Comparison of ENCODE assay signal across 9 cellular contexts in the genomic region with DNA sequence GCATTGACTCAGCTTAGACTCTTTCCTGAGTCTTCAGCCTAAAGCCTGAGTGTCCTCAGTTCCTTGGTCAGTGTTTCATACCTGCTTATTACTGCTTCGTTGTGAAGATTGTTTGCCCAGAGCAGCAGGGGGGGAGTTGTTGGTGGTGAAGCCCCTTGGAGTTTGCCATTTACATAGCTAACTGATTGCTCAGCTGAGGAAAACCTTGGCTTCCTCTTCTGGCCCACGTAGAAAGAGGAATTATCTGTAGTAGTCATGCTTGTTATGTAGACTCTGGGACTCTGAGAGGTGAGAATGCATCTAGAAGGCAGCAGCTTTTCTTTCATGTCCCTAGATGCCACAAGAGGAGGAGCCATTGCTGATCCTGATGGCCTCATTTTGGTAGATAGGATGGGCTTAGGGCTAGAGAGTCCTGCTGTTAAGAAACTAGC.
DNase-seq lines count a peak whose midpoint lies in the region; ATAC-seq and TF ChIP-seq lines count a peak whose summit lies in the region.
"Had no signal": no experiment of that assay in that cellular context is flagged by ENCODE, and none has a peak within 500 bp of the region (broad histone marks: within the 10 kb centered on the region; RNA-seq: fewer than 3 reads in every experiment).

No MANE protein-coding gene starts in this region.

- H2BK20ac ChIP-seq in IMR-90 (ENCODE audit: low read depth, low read length) = peak overlapping the region; percentile 69; the same call in 1 of the 2 replicates

- no peak for TF ChIP-seq POLR2A in IMR-90 (IDR thresholded peaks at IDR 0.05; ENCODE audit: low read depth, low read length)

- H3K4me1 Mint-ChIP-seq in CD8-positive, alpha-beta memory T cell = peaks cover 10 to 19% (median 11%) of the 10 kb centered on the region in 3 donors
- peaks cover 65% of the 10 kb centered on the region for H3K4me1 Mint-ChIP-seq in WTC11
- H3K4me1 Mint-ChIP-seq in immature natural killer cell = peaks cover 71 to 79% of the 10 kb centered on the region in 2 donors

- POLR2A ChIA-PET in CD8-positive, alpha-beta memory T cell (lab: Charles Lee) = no interaction called here
- POLR2A ChIA-PET in IMR-90 (lab: Charles Lee; ENCODE audit: unreplicated experiment) (no interaction called here), WTC11 (lab: Charles Lee) (no interaction called here)

- intact Hi-C loops in IMR-90 (cut with micrococcal nuclease) = no loop called here

- H4K5ac ChIP-seq in IMR-90 (ENCODE audit: low read depth, low read length) = peak overlapping the region; percentile 65; the same call in 1 of the 2 replicates

- no peak overlapping the region for H3K4me3 ChIP-seq in CD8-positive, alpha-beta memory T cell (ENCODE audit: low read length)
- H3K4me3 ChIP-seq in IMR-90 (ENCODE audit: insufficient read depth, low read depth, low read length) = no peak overlapping the region
- H3K4me3 ChIP-seq: GM12878 had no signal

- no peaks in the 10 kb centered on the region for H3K9me1 ChIP-seq in IMR-90 (ENCODE audit: insufficient read depth, low read length)

- H3K4me1 ChIP-seq in CD8-positive, alpha-beta memory T cell (ENCODE audit: insufficient read depth, low read length) = no peaks in the 10 kb centered on the region
- H3K4me1 ChIP-seq in IMR-90 (ENCODE audit: control insufficient read depth, insufficient read depth, low read length) = peaks cover 10% of the 10 kb centered on the region

- H4K8ac ChIP-seq in IMR-90 (ENCODE audit: low read depth in 2 of 2, low read length in 2 of 2) = peak overlapping the region in 1 of 2 experiments; percentile 73; a peak in 2 of 4 replicates

- no peak for TF ChIP-seq RAD21 in IMR-90 (IDR thresholded peaks at IDR 0.05; ENCODE audit: low read length)

- H3K23ac ChIP-seq in IMR-90 (ENCODE audit: low read depth, low read length) = peak overlapping the region; percentile 78; the same call in 1 of the 2 replicates

- no peaks in the 10 kb centered on the region for H3K9me3 ChIP-seq in CD8-positive, alpha-beta memory T cell (ENCODE audit: low read length)
- no peaks in the 10 kb centered on the region for H3K9me3 ChIP-seq in IMR-90 (ENCODE audit: control insufficient read depth, insufficient read depth, low read length)

- H2BK5ac ChIP-seq in IMR-90 (ENCODE audit: low read depth, low read length, poor library complexity, severe bottlenecking) = peak overlapping the region; percentile 91

- H3K9ac ChIP-seq in IMR-90 (ENCODE audit: low read depth, low read length) = no peak overlapping the region

- H3K27me3 ChIP-seq in CD8-positive, alpha-beta memory T cell (ENCODE audit: insufficient read depth, low read length, poor library complexity, severe bottlenecking) = no peaks in the 10 kb centered on the region
- no peaks in the 10 kb centered on the region for H3K27me3 ChIP-seq in IMR-90 (ENCODE audit: control insufficient read depth, insufficient read depth, low read length)

- no peaks in the 10 kb centered on the region for H3K36me3 ChIP-seq in CD8-positive, alpha-beta memory T cell (ENCODE audit: insufficient read depth, low read length)
- H3K36me3 ChIP-seq in IMR-90 (ENCODE audit: control insufficient read depth, insufficient read depth, low read length) = no peaks in the 10 kb centered on the region

- H3K4me2 ChIP-seq in IMR-90 (ENCODE audit: low read depth, low read length) = peak overlapping the region; percentile 81

- H4K91ac ChIP-seq in IMR-90 (ENCODE audit: insufficient read depth, low read depth, low read length) = no peak overlapping the region; the same call in 1 of the 2 replicates

- H3K4me3 Mint-ChIP-seq in CD8-positive, alpha-beta memory T cell = peak overlapping the region in 1 of 7 donors; percentile 30
- peak overlapping the region; percentile 44 for H3K4me3 Mint-ChIP-seq in WTC11
- peak overlapping the region; percentile 31 to 71 (median 56) for H3K4me3 Mint-ChIP-seq in immature natural killer cell

- peak overlapping the region; percentile 74 for H2BK120ac ChIP-seq in IMR-90 (ENCODE audit: low read depth, low read length)

- H4K20me1 ChIP-seq in IMR-90 (ENCODE audit: insufficient read depth, low read length) = no peaks in the 10 kb centered on the region

- H2AFZ ChIP-seq in IMR-90 (replicated peaks; ENCODE audit: low read length, poor library complexity) = no peak overlapping the region

- peak overlapping the region; percentile 81 for H3K18ac ChIP-seq in IMR-90 (ENCODE audit: low read depth, low read length)

- peaks cover 5 to 19% of the 10 kb centered on the region in 2 experiments; a peak in 2 of 4 replicates for H3K79me1 ChIP-seq in IMR-90 (ENCODE audit: low read depth in 1 of 2, low read length in 2 of 2)

- no peak overlapping the region; the same call in 2 of the 3 replicates for H2BK15ac ChIP-seq in IMR-90 (ENCODE audit: low read depth, low read length)

- ATAC-seq in IMR-90 (ENCODE audit: low read depth) = peak; percentile 88
- ATAC-seq in WTC11 = peak; percentile 84
- no peak for ATAC-seq in GM18909 (IDR thresholded peaks at IDR 0.05; ENCODE audit: poor library complexity, unreplicated experiment)
- ATAC-seq: GM12878 had no signal

- WGBS in IMR-90 (ENCODE audit: extremely low coverage in 2 of 2, insufficient read length in 1 of 2), 2 experiments = no CpG with 5 or more reads among the region's 2 CpGs

- no peak overlapping the region for H2AK9ac ChIP-seq in IMR-90 (replicated peaks; ENCODE audit: low read depth, low read length, poor library complexity)

- peak overlapping the region; percentile 80 for H3K4ac ChIP-seq in IMR-90 (ENCODE audit: low read depth, low read length)

- H3K36me3 Mint-ChIP-seq in CD8-positive, alpha-beta memory T cell = no peaks in the 10 kb centered on the region
- no peaks in the 10 kb centered on the region for H3K36me3 Mint-ChIP-seq in WTC11
- no peaks in the 10 kb centered on the region for H3K36me3 Mint-ChIP-seq in immature natural killer cell

- DNase-seq in CD8-positive, alpha-beta memory T cell = no peak
- peak; percentile 96 for DNase-seq in IMR-90
- DNase-seq in WTC11 (ENCODE audit: low spot score) = peak; percentile 25
- DNase-seq in immature natural killer cell = no peak
- no peak for DNase-seq in middle frontal gyrus (ENCODE audit: extremely low spot score, low spot score)
- DNase-seq in stimulated activated CD4-positive, alpha-beta T cell treated with anti-CD3 and anti-CD28 coated beads, Interleukin-4, amount 100 ng/mL, for 4 hours = no peak
- DNase-seq in epidermal melanocyte (ENCODE audit: insufficient read length, low spot score) = no peak

- H3K56ac ChIP-seq in IMR-90 (ENCODE audit: extremely low read depth, insufficient read depth, low read length) = no peak overlapping the region; the same call in 1 of the 2 replicates

- no peaks in the 10 kb centered on the region for H3K9me3 Mint-ChIP-seq in CD8-positive, alpha-beta memory T cell
- H3K9me3 Mint-ChIP-seq in WTC11 (no peaks in the 10 kb centered on the region), immature natural killer cell (no peaks in the 10 kb centered on the region)

- dilution Hi-C loops in IMR-90 (cut with HindIII; ENCODE audit: low sequenced_read_pairs, unreplicated experiment) = no loop called here

- H3K14ac ChIP-seq in IMR-90 (replicated peaks; ENCODE audit: low read depth, low read length) = no peak overlapping the region

- H3K27me3 Mint-ChIP-seq in CD8-positive, alpha-beta memory T cell = no peaks in the 10 kb centered on the region
- H3K27me3 Mint-ChIP-seq in WTC11 (ENCODE audit: low read depth) (no peaks in the 10 kb centered on the region), immature natural killer cell (ENCODE audit: low read depth in 3 of 3) (no peaks in the 10 kb centered on the region)

- 0 out of 2 replicates have a peak overlapping the region, but pooled peaks have one; percentile 41 for H2AK5ac ChIP-seq in IMR-90 (ENCODE audit: low read depth, low read length)

- in situ Hi-C loops in IMR-90 (cut with MboI; ENCODE audit: low sequenced_read_pairs) = no loop called here

- CTCF ChIA-PET in CD8-positive, alpha-beta memory T cell (lab: Charles Lee) = no interaction called here
- CTCF ChIA-PET in IMR-90 (lab: Yijun Ruan, JAX) = interaction anchor here (0.6 to 0.9 kb wide), 2 partner anchors 25 to 50 kb away, joined by 4 to 5 read pairs; no protein-coding TSS in a partner anchor
- CTCF ChIA-PET in WTC11 (lab: Charles Lee) = no interaction called here

- TF ChIP-seq CTCF in IMR-90 (conservative IDR thresholded peaks at IDR 0.05; ENCODE audit: low read depth, low read length) (no peak), WTC11 (IDR thresholded peaks at IDR 0.05) (no peak)

- H3K27ac ChIP-seq in CD8-positive, alpha-beta memory T cell (ENCODE audit: low read depth, low read length) = peak overlapping the region; percentile 25
- H3K27ac ChIP-seq in IMR-90 (ENCODE audit: insufficient read depth, low read length) = peak overlapping the region; percentile 71; the same call in 1 of the 2 replicates

- peak overlapping the region in 6 of 8 donors; percentile 10 to 95 (median 58) for H3K27ac Mint-ChIP-seq in CD8-positive, alpha-beta memory T cell
- peak overlapping the region; percentile 98 for H3K27ac Mint-ChIP-seq in WTC11
- H3K27ac Mint-ChIP-seq in immature natural killer cell = peak overlapping the region; percentile 56 to 88 (median 66)

- BruUV-seq in IMR-90 (replicated peaks; lab: Mats Ljungman, UMichigan) = no TSS peak

TF ChIP-seq in IMR-90, 13 proteins besides CTCF, POLR2A, EP300 and RAD21 (continues in another document):
- TF ChIP-seq, protein P1, sequence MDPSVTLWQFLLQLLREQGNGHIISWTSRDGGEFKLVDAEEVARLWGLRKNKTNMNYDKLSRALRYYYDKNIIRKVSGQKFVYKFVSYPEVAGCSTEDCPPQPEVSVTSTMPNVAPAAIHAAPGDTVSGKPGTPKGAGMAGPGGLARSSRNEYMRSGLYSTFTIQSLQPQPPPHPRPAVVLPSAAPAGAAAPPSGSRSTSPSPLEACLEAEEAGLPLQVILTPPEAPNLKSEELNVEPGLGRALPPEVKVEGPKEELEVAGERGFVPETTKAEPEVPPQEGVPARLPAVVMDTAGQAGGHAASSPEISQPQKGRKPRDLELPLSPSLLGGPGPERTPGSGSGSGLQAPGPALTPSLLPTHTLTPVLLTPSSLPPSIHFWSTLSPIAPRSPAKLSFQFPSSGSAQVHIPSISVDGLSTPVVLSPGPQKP (IDR thresholded peaks at IDR 0.05; ENCODE audit: borderline replicate concordance, low read depth, low read length) = no peak
- peak; percentile 35; the same call in 1 of the 2 replicates for TF ChIP-seq FOS (IDR thresholded peaks at IDR 0.05; ENCODE audit: low read depth, low read length)

TF ChIP-seq in WTC11, 78 proteins besides CTCF, POLR2A, EP300 and RAD21:
- TF ChIP-seq ZNF423 (CRISPR knock-in tag; IDR thresholded peaks at IDR 0.05) (peak; percentile 66), ZNF121 (CRISPR knock-in tag; IDR thresholded peaks at IDR 0.05) (no peak), TEAD1 (CRISPR knock-in tag; IDR thresholded peaks at IDR 0.05) (peak; percentile 87; the same call in 1 of the 2 replicates), ETV6 (CRISPR knock-in tag; IDR thresholded peaks at IDR 0.05) (peak; percentile 56)
TF ChIP-seq in WTC11: peak in this region for 3.

Comparison
In these comparisons a context has a peak if more than half of its experiments do, and no peak if none do; other contexts are left out.
1. DNase-seq: peak in IMR-90 (single experiment) and WTC11 (single experiment); none in CD8-positive, alpha-beta memory T cell (0 of 5), immature natural killer cell (0 of 3), middle frontal gyrus (single experiment), stimulated activated CD4-positive, alpha-beta T cell treated with anti-CD3 and anti-CD28 coated beads, Interleukin-4, amount 100 ng/mL, for 4 hours (0 of 2) and epidermal melanocyte (single experiment).
2. Peak in every context shown above with its lines, with median percentiles within 50 percentile points of each other: H3K27ac Mint-ChIP-seq.